ENCODE assay signal across 10 cellular contexts in the genomic region with DNA sequence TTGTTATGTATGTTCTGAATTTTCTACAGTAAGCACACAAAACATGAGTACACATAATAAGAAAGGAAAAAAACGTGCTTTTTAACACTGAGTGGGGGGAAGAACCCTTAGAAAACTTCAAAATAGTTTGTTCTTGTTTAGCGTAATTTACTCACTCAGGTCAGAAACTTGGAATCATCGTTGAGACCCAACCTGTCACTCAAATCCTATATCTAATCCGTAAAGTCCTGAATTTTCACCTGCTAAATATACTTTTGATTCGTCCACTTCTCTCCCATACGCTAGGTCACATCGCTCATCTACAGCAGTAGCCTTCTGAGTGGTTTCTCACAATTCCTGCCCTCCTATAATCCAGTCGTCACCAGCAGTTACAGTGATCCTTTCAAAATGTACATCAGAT. TPM values are rescaled to one million over a fixed set of nuclear protein-coding genes. Genes with fewer than 3 reads are reported as not detected.
DNase-seq lines count a peak whose midpoint lies in the region; TF ChIP-seq lines count a peak whose summit lies in the region.
"Had no signal": no experiment of that assay in that cellular context is flagged by ENCODE, and none has a peak within 500 bp of the region (broad histone marks: within the 10 kb centered on the region; RNA-seq: fewer than 3 reads in every experiment).

No MANE protein-coding gene starts in this region.

- H3K4me2 ChIP-seq in PC-9, result peak overlapping the region; percentile 96

- DNase-seq in PC-9 (no peak), prostate gland (ENCODE audit: low spot score) (no peak), HUDEP-2 (lab: John Stamatoyannopoulos, UW; ENCODE audit: unreplicated experiment in 76 of 76) (no peak), DMS153 treated with DMSO at 0.1 percent for 48 hours (lab: John Stamatoyannopoulos, UW; ENCODE audit: unreplicated experiment) (no peak), germinal center (ENCODE audit: low spot score) (no peak)
- DNase-seq in stimulated activated naive CD4-positive, alpha-beta T cell treated with Interleukin-2 at 50 U/mL for 16 hours (lab: John Stamatoyannopoulos, UW), result no peak

- intact Hi-C loops in PC-9 (cut with micrococcal nuclease; ENCODE audit: unreplicated experiment), result no loop called here
- intact Hi-C loops in prostate gland (cut with DNase I), result no loop called here

- peak overlapping the region; percentile 97 for H2AFZ ChIP-seq in PC-9

- H3K27me3 ChIP-seq in PC-9 (ENCODE audit: insufficient read depth, low read depth) (no peaks in the 10 kb centered on the region), esophagus (ENCODE audit: control insufficient read depth in 1 of 2, insufficient read depth in 2 of 2, low read length in 2 of 2) (no peaks in the 10 kb centered on the region), prostate gland (replicated peaks; ENCODE audit: insufficient read depth) (no peaks in the 10 kb centered on the region)

- H3K4me1 ChIP-seq in PC-9 (replicated peaks; ENCODE audit: insufficient read depth), result peaks cover 12% of the 10 kb centered on the region; the same call in 1 of the 2 replicates
- H3K4me1 ChIP-seq in esophagus (ENCODE audit: control insufficient read depth in 2 of 2, insufficient read depth in 2 of 2, low read length in 1 of 2), result no peaks in the 10 kb centered on the region
- peaks cover 10% of the 10 kb centered on the region for H3K4me1 ChIP-seq in prostate gland (replicated peaks)

- CTCF ChIA-PET in PC-9 (lab: Charles Lee), result no interaction called here

- BruUV-seq in PC-9 (replicated peaks; lab: Mats Ljungman, UMichigan), result TSS peak; percentile 34

- H3F3A ChIP-seq in PC-9 (ENCODE audit: insufficient read depth, low read depth), result peaks cover 14% of the 10 kb centered on the region; the same call in 1 of the 2 replicates

- peaks cover 9% of the 10 kb centered on the region; the same call in 1 of the 2 replicates for H3K36me3 ChIP-seq in PC-9 (ENCODE audit: low read depth)
- peaks cover 2 to 3% of the 10 kb centered on the region in 2 donors for H3K36me3 ChIP-seq in esophagus (ENCODE audit: control insufficient read depth in 2 of 2, insufficient read depth in 2 of 2, low read length in 1 of 2)
- H3K36me3 ChIP-seq in prostate gland, result no peaks in the 10 kb centered on the region

- no peak overlapping the region for H3K27ac ChIP-seq in PC-9
- peak overlapping the region; percentile 61 to 95 for H3K27ac ChIP-seq in esophagus (ENCODE audit: low read depth in 2 of 2, low read length in 1 of 2)
- peak overlapping the region; percentile 66 to 72 for H3K27ac ChIP-seq in prostate gland

- H3K9me3 ChIP-seq in PC-9 (ENCODE audit: insufficient read depth, low read depth), result peaks cover 8% of the 10 kb centered on the region; the same call in 1 of the 2 replicates
- no peaks in the 10 kb centered on the region for H3K9me3 ChIP-seq in esophagus (ENCODE audit: control insufficient read depth in 2 of 2, insufficient read depth in 1 of 2, low read depth in 1 of 2, low read length in 1 of 2)
- H3K9me3 ChIP-seq in prostate gland, result no peaks in the 10 kb centered on the region

- no peaks in the 10 kb centered on the region for H3K9me2 ChIP-seq in PC-9 (ENCODE audit: insufficient read depth)

- peaks cover 22% of the 10 kb centered on the region for H3K79me2 ChIP-seq in PC-9 (ENCODE audit: low read depth)

- WGBS in esophagus, 2 donors, result 9 to 12% methylated on average over 8 of the region's 8 CpGs
- 11% methylated on average over 8 of the region's 8 CpGs for WGBS in prostate gland

- TF ChIP-seq CTCF in PC-9 (conservative IDR thresholded peaks at IDR 0.05) (no peak), prostate gland (IDR thresholded peaks at IDR 0.05) (no peak)

- H3K4me3 ChIP-seq in GM08714 (ENCODE audit: low read length) (peak overlapping the region; percentile 92), PC-9 (peak overlapping the region; percentile 94), esophagus (ENCODE audit: low read depth in 1 of 2, low read length in 2 of 2) (peak overlapping the region; percentile 62 to 99), prostate gland (peak overlapping the region; percentile 60 to 78)

- H4K20me1 ChIP-seq in PC-9 (ENCODE audit: insufficient read depth), result no peaks in the 10 kb centered on the region

- TF ChIP-seq POLR2A in prostate gland (IDR thresholded peaks at IDR 0.05), result no peak

- POLR2A ChIA-PET in PC-9 (lab: Charles Lee; ENCODE audit: unreplicated experiment), result interaction anchor here (0.6 kb wide), 1 partner anchor 44 kb away, joined by 9 read pairs; no protein-coding TSS in a partner anchor

RNA-seq across cellular contexts. Expression of gene TPRKB, which starts 0.8 kb away (rescaled TPM):
- total RNA-seq in PC-9 (2021) (20.4 and 33.8 TPM in 2 replicates), prostate gland (10 to 100 TPM; 26.9 to 54.0 TPM)
- polyA plus RNA-seq in esophagus, result 10 to 100 TPM; 47.5 to 47.6 TPM

RNA-seq across cellular contexts. Expression of gene DUSP11, which starts 43.5 kb away (rescaled TPM):
- total RNA-seq in PC-9 (2021), result 18.8 and 24.1 TPM in 2 replicates
- polyA plus RNA-seq in esophagus, result 10 to 100 TPM; 25.5 to 27.0 TPM
- total RNA-seq in prostate gland, result 10 to 100 TPM; 37.8 to 39.5 TPM

RNA-seq across cellular contexts. Expression of gene C2orf78, which starts 47.6 kb away (rescaled TPM):
- not detected in 2 replicates for total RNA-seq in PC-9 (2021)
- polyA plus RNA-seq in esophagus, result not detected
- total RNA-seq in prostate gland, result under 1 TPM in 1 of 2 donors, not detected in 1; 0.91 TPM
- total RNA-seq: subcutaneous adipose tissue had no signal
- polyA plus RNA-seq: adipose tissue had no signal
